Comparison of ENCODE assay signal across 29 cellular contexts in the genomic region with DNA sequence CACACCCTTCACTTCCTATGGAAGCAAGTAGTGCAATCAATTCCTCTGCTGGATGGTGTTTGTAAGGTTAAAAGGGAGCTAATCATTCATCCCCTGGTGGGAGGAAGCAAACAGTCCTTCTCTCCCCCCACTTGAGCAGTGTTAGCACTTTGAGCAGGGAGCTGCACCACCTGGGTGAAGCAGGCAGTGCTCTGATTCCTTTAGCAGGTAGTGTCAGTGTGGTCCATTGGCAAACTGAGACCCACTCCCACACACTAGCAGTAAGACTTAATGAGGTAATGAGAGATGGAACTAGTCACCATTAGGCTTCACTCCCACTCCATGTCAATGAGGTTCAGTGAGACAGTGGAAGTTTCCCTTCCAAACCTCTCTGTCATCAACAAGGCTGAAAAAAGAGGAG.
"Had no signal": no experiment of that assay in that cellular context is flagged by ENCODE, and none has a peak within 500 bp of the region (broad histone marks: within the 10 kb centered on the region; RNA-seq: fewer than 3 reads in every experiment).

No MANE protein-coding gene starts in this region.

- H3K27me3 Mint-ChIP-seq: naive B cell; stimulated activated naive CD8-positive, alpha-beta T cell treated with anti-CD3 and anti-CD28 coated beads, Interleukin-15, Interleukin-2, amounts not matched to agents 100 ng/mL and 50 ng/mL, for 24 hours had no signal

- FAIRE-seq: keratinocyte, pancreas, urothelium cell line had no signal

- H3K4me1 Mint-ChIP-seq: naive B cell; natural killer cell; stimulated activated effector memory CD8-positive, alpha-beta T cell treated with anti-CD3 and anti-CD28 coated beads, Interleukin-12 subunit alpha, Interleukin-12 subunit beta, amount 100 ng/mL, for 72 hours had no signal

- DNase-seq: hippocampal formation; kidney glomerular epithelial cell; left cardiac atrium; lower lobe of right lung; mammary epithelial cell; mesenchymal stem cell; naive B cell; natural killer cell; nucleus accumbens; pancreas; retina; right cardiac atrium; stimulated activated CD4-positive, alpha-beta T cell treated with anti-CD3 and anti-CD28 coated beads, Interleukin-12 subunit alpha, Interleukin-12 subunit beta, amount 100 ng/mL, for 4 hours; stimulated activated CD4-positive, alpha-beta T cell treated with anti-CD3 and anti-CD28 coated beads, Interleukin-15, amount 100 ng/mL, for 24 hours; stimulated activated CD4-positive, alpha-beta T cell treated with anti-CD3 and anti-CD28 coated beads, Interleukin-2, amount 100 ng/mL, for 24 hours; stimulated activated CD4-positive, alpha-beta T cell treated with anti-CD3 and anti-CD28 coated beads, Interleukin-4, amount 100 ng/mL, for 24 hours; stimulated activated naive CD4-positive, alpha-beta T cell; transverse colon; upper lobe of left lung had no signal

- H3K4me3 Mint-ChIP-seq: mesothelial cell of epicardium; naive B cell; natural killer cell; stimulated activated effector memory CD8-positive, alpha-beta T cell treated with anti-CD3 and anti-CD28 coated beads, Interleukin-12 subunit alpha, Interleukin-12 subunit beta, amount 100 ng/mL, for 72 hours; stimulated activated naive CD8-positive, alpha-beta T cell treated with anti-CD3 and anti-CD28 coated beads, Interleukin-15, Interleukin-2, amounts not matched to agents 100 ng/mL and 50 ng/mL, for 24 hours had no signal

- H3K9me3 ChIP-seq: lower lobe of right lung, pancreas, prostate gland, transverse colon had no signal

- H3K36me3 ChIP-seq: left lung, lower lobe of right lung, pancreas, prostate gland, suprapubic skin, transverse colon, upper lobe of left lung had no signal

- H3K27me3 ChIP-seq: left lung, pancreas, suprapubic skin, transverse colon, upper lobe of left lung had no signal

- H3K27ac ChIP-seq: left lung, lower lobe of right lung, pancreas, prostate gland, skin epidermis, suprapubic skin, transverse colon, upper lobe of left lung had no signal

- H3K4me3 ChIP-seq: left lung, lower lobe of right lung, pancreas, prostate gland, skin epidermis, suprapubic skin, transverse colon, upper lobe of left lung had no signal

- H3K36me3 Mint-ChIP-seq: naive B cell; natural killer cell; stimulated activated effector memory CD8-positive, alpha-beta T cell treated with anti-CD3 and anti-CD28 coated beads, Interleukin-12 subunit alpha, Interleukin-12 subunit beta, amount 100 ng/mL, for 72 hours had no signal

- H3K4me1 ChIP-seq: left lung, lower lobe of right lung, prostate gland, suprapubic skin, transverse colon, upper lobe of left lung had no signal

- ATAC-seq: left cardiac atrium; left lung; lower lobe of right lung; natural killer cell; pancreas; right cardiac atrium; sciatic nerve; stimulated activated effector memory CD8-positive, alpha-beta T cell treated with anti-CD3 and anti-CD28 coated beads, Interleukin-12 subunit alpha, Interleukin-12 subunit beta, amount 100 ng/mL, for 72 hours had no signal

- H3K27ac Mint-ChIP-seq: mesothelial cell of epicardium; naive B cell; natural killer cell; stimulated activated effector memory CD8-positive, alpha-beta T cell treated with anti-CD3 and anti-CD28 coated beads, Interleukin-12 subunit alpha, Interleukin-12 subunit beta, amount 100 ng/mL, for 72 hours; stimulated activated naive CD8-positive, alpha-beta T cell treated with anti-CD3 and anti-CD28 coated beads, Interleukin-15, Interleukin-2, amounts not matched to agents 100 ng/mL and 50 ng/mL, for 24 hours had no signal
